In the genomic region with DNA sequence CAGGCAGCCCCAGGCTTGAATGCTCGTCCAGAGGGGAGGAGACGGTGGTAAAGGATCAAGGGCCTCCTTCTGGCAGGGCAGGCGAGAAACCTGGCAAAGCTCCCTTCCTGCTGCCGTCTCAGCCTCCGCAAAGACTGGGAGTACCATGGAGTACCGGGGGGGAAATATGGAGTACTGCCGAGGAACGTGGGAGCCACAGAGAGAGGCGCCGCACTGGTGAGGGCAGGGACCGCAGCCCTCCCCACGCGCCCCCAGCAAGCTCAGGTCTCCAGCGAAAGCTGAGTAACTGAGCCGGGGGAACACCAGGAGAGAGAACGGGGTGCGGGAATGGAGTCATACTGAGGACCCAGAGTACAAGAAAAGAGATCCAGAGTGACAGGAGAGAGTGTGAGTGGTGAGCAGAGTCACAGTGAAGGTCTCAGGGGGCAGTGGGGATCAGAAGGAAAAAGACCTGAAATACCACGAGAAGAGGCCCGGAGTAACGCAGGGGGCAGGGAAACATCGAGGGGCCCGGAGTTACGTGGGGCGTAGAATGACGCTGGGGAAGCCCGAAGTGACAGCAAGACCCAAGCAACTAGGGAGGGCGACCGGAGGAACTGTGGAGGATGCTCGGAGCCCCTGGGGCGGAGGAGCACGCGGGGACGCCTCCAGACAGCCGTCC, we compare ENCODE assay signal across 1 cellular context.
TF ChIP-seq lines count a peak whose summit lies in the region.

No MANE protein-coding gene starts in this region.

TF ChIP-seq in HEK293, 187 proteins besides CTCF, POLR2A, EP300 and RAD21 (continued from another document):
- TF ChIP-seq, protein P1, sequence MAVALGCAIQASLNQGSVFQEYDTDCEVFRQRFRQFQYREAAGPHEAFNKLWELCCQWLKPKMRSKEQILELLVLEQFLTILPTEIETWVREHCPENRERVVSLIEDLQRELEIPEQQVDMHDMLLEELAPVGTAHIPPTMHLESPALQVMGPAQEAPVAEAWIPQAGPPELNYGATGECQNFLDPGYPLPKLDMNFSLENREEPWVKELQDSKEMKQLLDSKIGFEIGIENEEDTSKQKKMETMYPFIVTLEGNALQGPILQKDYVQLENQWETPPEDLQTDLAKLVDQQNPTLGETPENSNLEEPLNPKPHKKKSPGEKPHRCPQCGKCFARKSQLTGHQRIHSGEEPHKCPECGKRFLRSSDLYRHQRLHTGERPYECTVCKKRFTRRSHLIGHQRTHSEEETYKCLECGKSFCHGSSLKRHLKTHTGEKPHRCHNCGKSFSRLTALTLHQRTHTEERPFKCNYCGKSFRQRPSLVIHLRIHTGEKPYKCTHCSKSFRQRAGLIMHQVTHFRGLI (tag by site-specific recombination; IDR thresholded peaks at IDR 0.05): no peak
- TF ChIP-seq GLI2 (tag by site-specific recombination; IDR thresholded peaks at IDR 0.05; ENCODE audit: borderline replicate concordance, low read depth) (no peak), ZNF777 (tag by site-specific recombination; IDR thresholded peaks at IDR 0.05; ENCODE audit: borderline replicate concordance) (no peak), ZNF324 (tag by site-specific recombination; IDR thresholded peaks at IDR 0.05) (no peak), ZNF23 (tag by site-specific recombination; IDR thresholded peaks at IDR 0.05; ENCODE audit: borderline replicate concordance) (no peak), ZNF701 (tag by site-specific recombination; IDR thresholded peaks at IDR 0.05) (no peak), ZNF670 (tag by site-specific recombination; IDR thresholded peaks at IDR 0.05; ENCODE audit: low read depth) (no peak), SP2 (tag by site-specific recombination; IDR thresholded peaks at IDR 0.05) (peak; percentile 23; the same call in 1 of the 2 replicates), ZNF558 (tag by site-specific recombination; IDR thresholded peaks at IDR 0.05) (no peak), ZNF350 (tag by site-specific recombination; IDR thresholded peaks at IDR 0.05) (no peak), HOXC10 (CRISPR knock-in tag; IDR thresholded peaks at IDR 0.05) (no peak), GLI4 (tag by site-specific recombination; IDR thresholded peaks at IDR 0.05) (no peak), ZNF776 (tag by site-specific recombination; IDR thresholded peaks at IDR 0.05; ENCODE audit: borderline replicate concordance) (no peak), ZFP3 (tag by site-specific recombination; IDR thresholded peaks at IDR 0.05; ENCODE audit: low read depth) (no peak), GLIS2 (tag by site-specific recombination; IDR thresholded peaks at IDR 0.05) (peak; percentile 81), ZNF629 (tag by site-specific recombination; IDR thresholded peaks at IDR 0.05) (peak; percentile 17; the same call in 1 of the 2 replicates), ZNF214 (tag by site-specific recombination; IDR thresholded peaks at IDR 0.05; ENCODE audit: borderline replicate concordance) (no peak), ZBTB21 (tag by site-specific recombination; IDR thresholded peaks at IDR 0.05) (no peak), ZNF837 (tag by site-specific recombination; IDR thresholded peaks at IDR 0.05) (no peak), MEIS1 (CRISPR knock-in tag; IDR thresholded peaks at IDR 0.05; ENCODE audit: borderline replicate concordance) (no peak), ZNF354C (tag by site-specific recombination; IDR thresholded peaks at IDR 0.05; ENCODE audit: borderline replicate concordance, low read depth) (no peak), ZNF169 (tag by site-specific recombination; IDR thresholded peaks at IDR 0.05) (no peak)
- TF ChIP-seq, protein P2, sequence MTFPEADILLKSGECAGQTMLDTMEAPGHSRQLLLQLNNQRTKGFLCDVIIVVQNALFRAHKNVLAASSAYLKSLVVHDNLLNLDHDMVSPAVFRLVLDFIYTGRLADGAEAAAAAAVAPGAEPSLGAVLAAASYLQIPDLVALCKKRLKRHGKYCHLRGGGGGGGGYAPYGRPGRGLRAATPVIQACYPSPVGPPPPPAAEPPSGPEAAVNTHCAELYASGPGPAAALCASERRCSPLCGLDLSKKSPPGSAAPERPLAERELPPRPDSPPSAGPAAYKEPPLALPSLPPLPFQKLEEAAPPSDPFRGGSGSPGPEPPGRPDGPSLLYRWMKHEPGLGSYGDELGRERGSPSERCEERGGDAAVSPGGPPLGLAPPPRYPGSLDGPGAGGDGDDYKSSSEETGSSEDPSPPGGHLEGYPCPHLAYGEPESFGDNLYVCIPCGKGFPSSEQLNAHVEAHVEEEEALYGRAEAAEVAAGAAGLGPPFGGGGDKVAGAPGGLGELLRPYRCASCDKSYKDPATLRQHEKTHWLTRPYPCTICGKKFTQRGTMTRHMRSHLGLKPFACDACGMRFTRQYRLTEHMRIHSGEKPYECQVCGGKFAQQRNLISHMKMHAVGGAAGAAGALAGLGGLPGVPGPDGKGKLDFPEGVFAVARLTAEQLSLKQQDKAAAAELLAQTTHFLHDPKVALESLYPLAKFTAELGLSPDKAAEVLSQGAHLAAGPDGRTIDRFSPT (tag by site-specific recombination; IDR thresholded peaks at IDR 0.05): no peak
- TF ChIP-seq, protein P3, sequence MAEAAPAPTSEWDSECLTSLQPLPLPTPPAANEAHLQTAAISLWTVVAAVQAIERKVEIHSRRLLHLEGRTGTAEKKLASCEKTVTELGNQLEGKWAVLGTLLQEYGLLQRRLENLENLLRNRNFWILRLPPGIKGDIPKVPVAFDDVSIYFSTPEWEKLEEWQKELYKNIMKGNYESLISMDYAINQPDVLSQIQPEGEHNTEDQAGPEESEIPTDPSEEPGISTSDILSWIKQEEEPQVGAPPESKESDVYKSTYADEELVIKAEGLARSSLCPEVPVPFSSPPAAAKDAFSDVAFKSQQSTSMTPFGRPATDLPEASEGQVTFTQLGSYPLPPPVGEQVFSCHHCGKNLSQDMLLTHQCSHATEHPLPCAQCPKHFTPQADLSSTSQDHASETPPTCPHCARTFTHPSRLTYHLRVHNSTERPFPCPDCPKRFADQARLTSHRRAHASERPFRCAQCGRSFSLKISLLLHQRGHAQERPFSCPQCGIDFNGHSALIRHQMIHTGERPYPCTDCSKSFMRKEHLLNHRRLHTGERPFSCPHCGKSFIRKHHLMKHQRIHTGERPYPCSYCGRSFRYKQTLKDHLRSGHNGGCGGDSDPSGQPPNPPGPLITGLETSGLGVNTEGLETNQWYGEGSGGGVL (tag by site-specific recombination; IDR thresholded peaks at IDR 0.05): peak; percentile 65
- TF ChIP-seq, protein P4, sequence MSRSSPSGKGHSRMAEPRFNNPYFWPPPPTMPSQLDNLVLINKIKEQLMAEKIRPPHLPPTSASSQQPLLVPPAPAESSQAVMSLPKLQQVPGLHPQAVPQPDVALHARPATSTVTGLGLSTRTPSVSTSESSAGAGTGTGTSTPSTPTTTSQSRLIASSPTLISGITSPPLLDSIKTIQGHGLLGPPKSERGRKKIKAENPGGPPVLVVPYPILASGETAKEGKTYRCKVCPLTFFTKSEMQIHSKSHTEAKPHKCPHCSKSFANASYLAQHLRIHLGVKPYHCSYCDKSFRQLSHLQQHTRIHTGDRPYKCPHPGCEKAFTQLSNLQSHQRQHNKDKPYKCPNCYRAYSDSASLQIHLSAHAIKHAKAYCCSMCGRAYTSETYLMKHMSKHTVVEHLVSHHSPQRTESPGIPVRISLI (tag by site-specific recombination; IDR thresholded peaks at IDR 0.05): no peak
- TF ChIP-seq, protein P5, sequence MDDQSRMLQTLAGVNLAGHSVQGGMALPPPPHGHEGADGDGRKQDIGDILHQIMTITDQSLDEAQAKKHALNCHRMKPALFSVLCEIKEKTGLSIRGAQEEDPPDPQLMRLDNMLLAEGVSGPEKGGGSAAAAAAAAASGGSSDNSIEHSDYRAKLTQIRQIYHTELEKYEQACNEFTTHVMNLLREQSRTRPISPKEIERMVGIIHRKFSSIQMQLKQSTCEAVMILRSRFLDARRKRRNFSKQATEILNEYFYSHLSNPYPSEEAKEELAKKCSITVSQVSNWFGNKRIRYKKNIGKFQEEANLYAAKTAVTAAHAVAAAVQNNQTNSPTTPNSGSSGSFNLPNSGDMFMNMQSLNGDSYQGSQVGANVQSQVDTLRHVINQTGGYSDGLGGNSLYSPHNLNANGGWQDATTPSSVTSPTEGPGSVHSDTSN (CRISPR knock-in tag; IDR thresholded peaks at IDR 0.05): no peak
- TF ChIP-seq, protein P6, sequence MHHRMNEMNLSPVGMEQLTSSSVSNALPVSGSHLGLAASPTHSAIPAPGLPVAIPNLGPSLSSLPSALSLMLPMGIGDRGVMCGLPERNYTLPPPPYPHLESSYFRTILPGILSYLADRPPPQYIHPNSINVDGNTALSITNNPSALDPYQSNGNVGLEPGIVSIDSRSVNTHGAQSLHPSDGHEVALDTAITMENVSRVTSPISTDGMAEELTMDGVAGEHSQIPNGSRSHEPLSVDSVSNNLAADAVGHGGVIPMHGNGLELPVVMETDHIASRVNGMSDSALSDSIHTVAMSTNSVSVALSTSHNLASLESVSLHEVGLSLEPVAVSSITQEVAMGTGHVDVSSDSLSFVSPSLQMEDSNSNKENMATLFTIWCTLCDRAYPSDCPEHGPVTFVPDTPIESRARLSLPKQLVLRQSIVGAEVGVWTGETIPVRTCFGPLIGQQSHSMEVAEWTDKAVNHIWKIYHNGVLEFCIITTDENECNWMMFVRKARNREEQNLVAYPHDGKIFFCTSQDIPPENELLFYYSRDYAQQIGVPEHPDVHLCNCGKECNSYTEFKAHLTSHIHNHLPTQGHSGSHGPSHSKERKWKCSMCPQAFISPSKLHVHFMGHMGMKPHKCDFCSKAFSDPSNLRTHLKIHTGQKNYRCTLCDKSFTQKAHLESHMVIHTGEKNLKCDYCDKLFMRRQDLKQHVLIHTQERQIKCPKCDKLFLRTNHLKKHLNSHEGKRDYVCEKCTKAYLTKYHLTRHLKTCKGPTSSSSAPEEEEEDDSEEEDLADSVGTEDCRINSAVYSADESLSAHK (tag by site-specific recombination; IDR thresholded peaks at IDR 0.05): no peak
- TF ChIP-seq, protein P7, sequence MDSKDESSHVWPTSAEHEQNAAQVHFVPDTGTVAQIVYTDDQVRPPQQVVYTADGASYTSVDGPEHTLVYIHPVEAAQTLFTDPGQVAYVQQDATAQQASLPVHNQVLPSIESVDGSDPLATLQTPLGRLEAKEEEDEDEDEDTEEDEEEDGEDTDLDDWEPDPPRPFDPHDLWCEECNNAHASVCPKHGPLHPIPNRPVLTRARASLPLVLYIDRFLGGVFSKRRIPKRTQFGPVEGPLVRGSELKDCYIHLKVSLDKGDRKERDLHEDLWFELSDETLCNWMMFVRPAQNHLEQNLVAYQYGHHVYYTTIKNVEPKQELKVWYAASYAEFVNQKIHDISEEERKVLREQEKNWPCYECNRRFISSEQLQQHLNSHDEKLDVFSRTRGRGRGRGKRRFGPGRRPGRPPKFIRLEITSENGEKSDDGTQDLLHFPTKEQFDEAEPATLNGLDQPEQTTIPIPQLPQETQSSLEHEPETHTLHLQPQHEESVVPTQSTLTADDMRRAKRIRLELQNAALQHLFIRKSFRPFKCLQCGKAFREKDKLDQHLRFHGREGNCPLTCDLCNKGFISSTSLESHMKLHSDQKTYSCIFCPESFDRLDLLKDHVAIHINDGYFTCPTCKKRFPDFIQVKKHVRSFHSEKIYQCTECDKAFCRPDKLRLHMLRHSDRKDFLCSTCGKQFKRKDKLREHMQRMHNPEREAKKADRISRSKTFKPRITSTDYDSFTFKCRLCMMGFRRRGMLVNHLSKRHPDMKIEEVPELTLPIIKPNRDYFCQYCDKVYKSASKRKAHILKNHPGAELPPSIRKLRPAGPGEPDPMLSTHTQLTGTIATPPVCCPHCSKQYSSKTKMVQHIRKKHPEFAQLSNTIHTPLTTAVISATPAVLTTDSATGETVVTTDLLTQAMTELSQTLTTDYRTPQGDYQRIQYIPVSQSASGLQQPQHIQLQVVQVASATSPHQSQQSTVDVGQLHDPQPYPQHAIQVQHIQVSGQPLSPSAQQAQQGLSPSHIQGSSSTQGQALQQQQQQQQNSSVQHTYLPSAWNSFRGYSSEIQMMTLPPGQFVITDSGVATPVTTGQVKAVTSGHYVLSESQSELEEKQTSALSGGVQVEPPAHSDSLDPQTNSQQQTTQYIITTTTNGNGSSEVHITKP (tag by site-specific recombination; IDR thresholded peaks at IDR 0.05): no peak
